ENCODE assay signal across 26 cellular contexts in the genomic region with DNA sequence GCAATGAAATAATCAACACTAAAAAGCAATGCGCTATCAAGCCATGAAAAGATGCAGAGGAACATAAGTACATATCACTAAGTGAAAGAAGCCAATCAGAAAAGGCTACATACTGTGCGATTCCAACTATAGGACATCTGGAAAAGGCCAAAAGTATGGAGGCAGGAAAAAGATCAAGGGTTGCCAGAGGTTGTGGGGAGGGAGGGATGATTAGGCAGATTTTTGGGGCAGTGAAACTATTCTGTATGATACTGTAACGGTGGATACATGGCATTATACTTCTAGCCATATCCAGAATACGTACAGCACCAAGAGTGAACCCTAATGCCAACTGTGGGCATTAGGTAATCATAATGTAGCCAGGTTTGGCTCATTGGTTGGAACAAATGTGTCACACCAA.
"Had no signal": no experiment of that assay in that cellular context is flagged by ENCODE, and none has a peak within 500 bp of the region (broad histone marks: within the 10 kb centered on the region; RNA-seq: fewer than 3 reads in every experiment).

No MANE protein-coding gene starts in this region.

- H3K27me3 Mint-ChIP-seq: activated CD4-positive, alpha-beta T cell treated with anti-CD3 and anti-CD28 coated beads, Interleukin-2, amount 10 ng/mL, durations not matched to agents 7 days and 5 days; activated CD8-positive, alpha-beta memory T cell treated with anti-CD3 and anti-CD28 coated beads, Interleukin-2, amount 10 ng/mL, durations not matched to agents 7 days and 5 days; activated naive CD8-positive, alpha-beta T cell; naive thymus-derived CD8-positive, alpha-beta T cell; stimulated activated naive CD8-positive, alpha-beta T cell treated with anti-CD3 and anti-CD28 coated beads, Interleukin-15, Interleukin-2, amounts not matched to agents 100 ng/mL and 50 ng/mL, for 24 hours; T-helper 17 cell; type B pancreatic cell had no signal

- H3K27ac ChIP-seq: esophagus squamous epithelium, uterus had no signal

- H3K9me3 Mint-ChIP-seq: activated CD4-positive, alpha-beta T cell treated with anti-CD3 and anti-CD28 coated beads, Interleukin-2, amount 10 ng/mL, durations not matched to agents 7 days and 5 days; activated T-cell treated with anti-CD3 and anti-CD28 coated beads, Interleukin-2, amount 50 U/mL, for 72 hours; naive thymus-derived CD8-positive, alpha-beta T cell; stimulated activated naive CD8-positive, alpha-beta T cell treated with anti-CD3 and anti-CD28 coated beads, Interleukin-15, Interleukin-2, amounts not matched to agents 100 ng/mL and 50 ng/mL, for 24 hours; type B pancreatic cell had no signal

- ATAC-seq: activated CD8-positive, alpha-beta memory T cell treated with anti-CD3 and anti-CD28 coated beads, Interleukin-2, amount 10 ng/mL, durations not matched to agents 7 days and 5 days; activated CD8-positive, alpha-beta T cell treated with anti-CD3 and anti-CD28 coated beads, Interleukin-2, amount 10 ng/mL, durations not matched to agents 7 days and 5 days; activated T-cell treated with anti-CD3 and anti-CD28 coated beads, Interleukin-2, amount 50 U/mL, for 72 hours; left ventricle myocardium superior; naive thymus-derived CD8-positive, alpha-beta T cell; right cardiac atrium; T-helper 17 cell had no signal

- DNase-seq: activated CD4-positive, alpha-beta T cell treated with anti-CD3 and anti-CD28 coated beads, Interleukin-2, amount 10 ng/mL, durations not matched to agents 7 days and 5 days; activated CD4-positive, CD25-positive, alpha-beta regulatory T cell treated with anti-CD3 and anti-CD28 coated beads, Interleukin-2, amount 50 U/mL, for 72 hours; activated CD8-positive, alpha-beta memory T cell treated with anti-CD3 and anti-CD28 coated beads, Interleukin-2, amount 10 ng/mL, durations not matched to agents 7 days and 5 days; activated CD8-positive, alpha-beta T cell treated with anti-CD3 and anti-CD28 coated beads, Interleukin-2, amount 10 ng/mL, durations not matched to agents 7 days and 5 days; activated effector memory CD4-positive, alpha-beta T cell treated with Interleukin-2 at 50 U/mL for 16 hours; activated naive CD4-positive, alpha-beta T cell treated with Interleukin-2 at 50 U/mL for 16 hours; activated T-cell treated with anti-CD3 and anti-CD28 coated beads for 4 hours; activated T-cell treated with anti-CD3 and anti-CD28 coated beads, Interleukin-2, amount 50 U/mL, for 72 hours; anterior cingulate cortex; effector CD8-positive, alpha-beta T cell; esophagus squamous epithelium; foreskin melanocyte; left ventricle myocardium superior; midbrain; naive thymus-derived CD8-positive, alpha-beta T cell; posterior cingulate gyrus; right cardiac atrium; spleen; stimulated activated CD4-positive, alpha-beta T cell treated with anti-CD3 and anti-CD28 coated beads, Interleukin-2, amount 100 ng/mL, for 48 hours; substantia nigra; T-helper 17 cell; T1000; uterus had no signal

- H3K4me3 ChIP-seq: esophagus squamous epithelium, uterus had no signal

- H3K4me1 ChIP-seq: uterus had no signal

- H3K9me3 ChIP-seq: esophagus squamous epithelium, spleen, uterus had no signal

- H3K4me3 Mint-ChIP-seq: activated CD4-positive, alpha-beta T cell treated with anti-CD3 and anti-CD28 coated beads, Interleukin-2, amount 10 ng/mL, durations not matched to agents 7 days and 5 days; activated CD8-positive, alpha-beta memory T cell treated with anti-CD3 and anti-CD28 coated beads, Interleukin-2, amount 10 ng/mL, durations not matched to agents 7 days and 5 days; activated CD8-positive, alpha-beta T cell treated with anti-CD3 and anti-CD28 coated beads, Interleukin-2, amount 10 ng/mL, durations not matched to agents 7 days and 5 days; activated naive CD8-positive, alpha-beta T cell; activated T-cell treated with anti-CD3 and anti-CD28 coated beads, Interleukin-2, amount 50 U/mL, for 72 hours; stimulated activated naive CD8-positive, alpha-beta T cell treated with anti-CD3 and anti-CD28 coated beads, Interleukin-15, Interleukin-2, amounts not matched to agents 100 ng/mL and 50 ng/mL, for 24 hours; T-helper 17 cell; type B pancreatic cell had no signal

- H3K27ac Mint-ChIP-seq: activated T-cell treated with anti-CD3 and anti-CD28 coated beads, Interleukin-2, amount 50 U/mL, for 72 hours; type B pancreatic cell had no signal

- H3K36me3 ChIP-seq: uterus had no signal

- H3K27me3 ChIP-seq: esophagus squamous epithelium, spleen, uterus had no signal
